In the genomic region with DNA sequence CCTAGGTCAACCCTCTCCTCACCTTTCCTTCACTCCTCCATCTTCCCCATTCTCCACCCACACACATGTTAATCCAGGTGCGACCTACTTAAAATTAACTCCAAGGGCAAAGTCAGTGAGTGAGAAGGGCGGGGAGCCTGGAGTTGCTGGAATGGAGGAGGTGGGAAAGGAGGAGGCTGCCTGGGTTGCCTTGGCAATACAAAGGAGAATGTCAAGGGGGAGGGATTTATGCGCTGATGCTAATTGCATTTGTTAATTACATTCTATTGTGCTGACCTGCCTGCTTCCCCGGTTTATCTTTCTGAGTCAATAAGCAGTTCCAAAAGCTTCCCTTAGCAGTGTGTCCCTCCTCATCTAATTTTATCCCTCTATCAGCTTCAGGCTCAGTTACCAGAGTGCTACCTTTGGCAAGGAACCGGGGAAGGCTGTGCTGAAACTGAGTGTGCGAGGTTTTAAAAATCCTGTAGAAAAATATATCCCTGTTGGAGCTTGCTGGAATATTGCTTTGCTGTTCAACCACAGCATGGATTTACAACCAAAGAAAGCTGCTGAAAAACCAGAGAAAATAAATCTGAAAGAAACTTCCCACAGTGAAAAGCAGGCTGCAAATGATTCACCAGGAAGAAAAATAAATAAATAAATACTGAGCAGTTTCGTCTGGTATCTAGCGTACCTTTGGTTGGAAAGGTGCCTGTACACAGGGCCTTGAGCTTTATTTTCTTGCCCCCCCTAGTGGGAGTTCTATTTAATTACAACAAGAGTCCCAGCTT, we compare ENCODE assay signal across 7 cellular contexts.
DNase-seq lines count a peak whose midpoint lies in the region; TF ChIP-seq lines count a peak whose summit lies in the region.

No MANE protein-coding gene starts in this region.

- no peaks in the 10 kb centered on the region for H3K27me3 ChIP-seq in H7 (ENCODE audit: control insufficient read depth, insufficient read depth, low read length)
- H3K27me3 ChIP-seq in thyroid gland = no peaks in the 10 kb centered on the region

- no peak for TF ChIP-seq POLR2A in thyroid gland (IDR thresholded peaks at IDR 0.05)

- DNase-seq in GM12865 (ENCODE audit: low read depth) (peak; percentile 64), H7 (peak; percentile 13), NOMO-1 treated with DMSO at 0.1 percent for 48 hours (lab: John Stamatoyannopoulos, UW; ENCODE audit: unreplicated experiment) (peak; percentile 47), cerebellum (ENCODE audit: low spot score) (peak; percentile 68), kidney glomerular epithelial cell (lab: John Stamatoyannopoulos, UW) (peak; percentile 93), thyroid gland (peak; percentile 30 to 38)
- peak; percentile 55 for DNase-seq in Jurkat, Clone E6-1 (ENCODE audit: low read depth, low spot score)

- H3K9me3 ChIP-seq in thyroid gland = no peaks in the 10 kb centered on the region

- no peak overlapping the region for H3K27ac ChIP-seq in thyroid gland

- intact Hi-C loops in thyroid gland (cut with DNase I) = loop anchor here (10.0 kb wide), 1 partner anchor 301 kb away; no protein-coding TSS in a partner anchor

- no peaks in the 10 kb centered on the region for H3K36me3 ChIP-seq in H7 (replicated peaks; ENCODE audit: control insufficient read depth, insufficient read depth, low read length)
- H3K36me3 ChIP-seq in thyroid gland = no peaks in the 10 kb centered on the region

- WGBS in thyroid gland, 2 donors = 19 to 20% methylated on average over 8 of the region's 8 CpGs

- H3K4me3 ChIP-seq in GM12865 (ENCODE audit: low read depth, low read length) = no peak overlapping the region
- H3K4me3 ChIP-seq in H7 (ENCODE audit: insufficient read depth, low read depth, low read length) = peak overlapping the region; percentile 18
- no peak overlapping the region for H3K4me3 ChIP-seq in Jurkat, Clone E6-1 (ENCODE audit: low read length)
- H3K4me3 ChIP-seq in thyroid gland (replicated peaks in 1 of 3) = no peak overlapping the region

- no peaks in the 10 kb centered on the region for H3K4me1 ChIP-seq in thyroid gland

- TF ChIP-seq CTCF in GM12865 (IDR thresholded peaks at IDR 0.05; ENCODE audit: insufficient read depth, low read depth, low read length, missing control alignments) (peak; percentile 45), thyroid gland (IDR thresholded peaks at IDR 0.05) (peak; percentile 27 to 67 (median 46))

Comparison
In these comparisons a context has a peak if more than half of its experiments do, and no peak if none do; other contexts are left out.
1. DNase-seq: peak in every context shown above with its lines; median percentile 93 in kidney glomerular epithelial cell; 68 in cerebellum; 64 in GM12865; 55 in Jurkat, Clone E6-1; 47 in NOMO-1 treated with DMSO at 0.1 percent for 48 hours; 34 in thyroid gland; 13 in H7.